19 cellular contexts compared by ENCODE assay signal in the genomic region with DNA sequence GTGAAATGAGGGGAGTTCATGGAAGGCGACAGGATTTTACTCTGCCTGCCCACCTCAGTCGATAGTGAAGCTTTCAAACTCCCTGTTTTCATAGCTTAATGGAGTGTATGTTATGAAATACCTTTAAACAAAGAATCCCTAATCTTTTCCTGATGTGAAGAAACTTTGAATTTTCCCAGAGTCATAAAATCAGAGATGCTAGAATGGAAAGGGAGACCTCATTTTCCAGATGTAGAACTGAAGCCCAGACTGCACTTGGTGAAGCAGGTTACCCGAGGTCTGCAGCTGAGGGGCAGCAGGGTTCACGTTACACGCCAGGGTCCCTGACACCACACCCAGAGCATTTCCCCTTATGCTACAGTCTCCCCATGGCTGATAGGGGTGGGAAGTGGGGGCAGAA. TPM values are rescaled to one million over a fixed set of nuclear protein-coding genes. Genes with fewer than 3 reads are reported as not detected.
A peak's percentile ranks its signal among the peaks of the same experiment; 100 is the strongest.
DNase-seq lines count a peak whose midpoint lies in the region; ATAC-seq, FAIRE-seq and TF ChIP-seq lines count a peak whose summit lies in the region.
"Had no signal": no experiment of that assay in that cellular context is flagged by ENCODE, and none has a peak within 500 bp of the region (broad histone marks: within the 10 kb centered on the region; RNA-seq: fewer than 3 reads in every experiment).

No MANE protein-coding gene starts in this region.

- FAIRE-seq in A549 (lab: Jason Lieb, UNC), result no peak
- FAIRE-seq: A204.1, GM12892 had no signal

- no peak overlapping the region for H3K4me3 Mint-ChIP-seq in GM23338
- no peak overlapping the region for H3K4me3 Mint-ChIP-seq in endodermal cell
- no peak overlapping the region for H3K4me3 Mint-ChIP-seq in osteocyte (ENCODE audit: unreplicated experiment)
- H3K4me3 Mint-ChIP-seq in T-helper 17 cell, result no peak overlapping the region
- H3K4me3 Mint-ChIP-seq: CD4-positive, CD25-positive, alpha-beta regulatory T cell had no signal

- H3K27me3 ChIP-seq in GM23338 (ENCODE audit: insufficient read depth), result no peaks in the 10 kb centered on the region
- H3K27me3 ChIP-seq in endodermal cell (ENCODE audit: control insufficient read depth, insufficient read depth, low read length, poor library complexity, severe bottlenecking), result no peaks in the 10 kb centered on the region

- POLR2A ChIA-PET in A549 (lab: Yijun Ruan, JAX), result interaction anchor here (0.9 to 1.7 kb wide), 3 partner anchors 17 to 70 kb away, joined by 3 to 5 read pairs (median 3); a partner anchor contains a TSS

- no peak overlapping the region for H3K27ac Mint-ChIP-seq in GM23338
- peak overlapping the region; percentile 67 for H3K27ac Mint-ChIP-seq in endodermal cell
- peak overlapping the region; percentile 44 for H3K27ac Mint-ChIP-seq in osteocyte (ENCODE audit: unreplicated experiment)
- no peak overlapping the region for H3K27ac Mint-ChIP-seq in T-helper 17 cell
- H3K27ac Mint-ChIP-seq: CD4-positive, CD25-positive, alpha-beta regulatory T cell had no signal

- no peaks in the 10 kb centered on the region for H3K36me3 Mint-ChIP-seq in GM23338 (ENCODE audit: low read depth)
- no peaks in the 10 kb centered on the region for H3K36me3 Mint-ChIP-seq in endodermal cell (ENCODE audit: low read depth)
- no peaks in the 10 kb centered on the region for H3K36me3 Mint-ChIP-seq in osteocyte (ENCODE audit: unreplicated experiment)
- H3K36me3 Mint-ChIP-seq in T-helper 17 cell (ENCODE audit: low read depth), result no peaks in the 10 kb centered on the region
- H3K36me3 Mint-ChIP-seq: CD4-positive, CD25-positive, alpha-beta regulatory T cell had no signal

- peaks cover 9% of the 10 kb centered on the region; the same call in 1 of the 2 replicates for H3F3A ChIP-seq in GM23338 (replicated peaks; ENCODE audit: low read depth)

- H3K4me1 ChIP-seq in A549 (peaks cover 71% of the 10 kb centered on the region), GM23338 (ENCODE audit: insufficient read depth) (peaks cover 58% of the 10 kb centered on the region), endodermal cell (ENCODE audit: control insufficient read depth, insufficient read depth, low read length) (peaks cover 2% of the 10 kb centered on the region)

- no peak overlapping the region for H3K4me2 ChIP-seq in A549
- peak overlapping the region; percentile 48; the same call in 1 of the 2 replicates for H3K4me2 ChIP-seq in GM23338
- H3K4me2 ChIP-seq: PC-9 had no signal

- no peak for TF ChIP-seq EP300 in A549 (IDR thresholded peaks at IDR 0.05)

- H3K27ac ChIP-seq in A549 (peak overlapping the region; percentile 28 to 93), GM23338 (ENCODE audit: low read depth) (no peak overlapping the region), endodermal cell (ENCODE audit: low read depth, low read length) (no peak overlapping the region)
- H3K27ac ChIP-seq: HL-60, PC-9 had no signal

- ATAC-seq in A549 (no peak), GM23338 (no peak), T-helper 17 cell (no peak), GM21390 (IDR thresholded peaks at IDR 0.05; ENCODE audit: unreplicated experiment) (no peak)
- ATAC-seq: HCT116 had no signal

- WGBS in A549 (ENCODE audit: missing lambda C conversion rate), result 74% methylated on average over 5 of the region's 5 CpGs
- 82 to 84% methylated on average over 2 to 5 of the region's 5 CpGs for WGBS in endodermal cell (ENCODE audit: insufficient coverage in 1 of 2, insufficient read length in 1 of 2), 2 experiments

- no peaks in the 10 kb centered on the region for H3K36me3 ChIP-seq in GM23338 (ENCODE audit: insufficient read depth)
- no peaks in the 10 kb centered on the region for H3K36me3 ChIP-seq in endodermal cell (ENCODE audit: control insufficient read depth, insufficient read depth, low read length)

- no peak for TF ChIP-seq POLR2A in A549 (IDR thresholded peaks at IDR 0.05; ENCODE audit: low read length)

- H3K4me1 Mint-ChIP-seq in GM23338, result peaks cover 40% of the 10 kb centered on the region
- peaks cover 44% of the 10 kb centered on the region for H3K4me1 Mint-ChIP-seq in endodermal cell
- H3K4me1 Mint-ChIP-seq in osteocyte (ENCODE audit: unreplicated experiment), result peaks cover 32% of the 10 kb centered on the region
- H3K4me1 Mint-ChIP-seq in T-helper 17 cell, result no peaks in the 10 kb centered on the region
- H3K4me1 Mint-ChIP-seq: CD4-positive, CD25-positive, alpha-beta regulatory T cell had no signal

- no peaks in the 10 kb centered on the region for H3K79me2 ChIP-seq in GM23338 (replicated peaks; ENCODE audit: insufficient read depth)

- H3K9me3 Mint-ChIP-seq in GM23338, result no peaks in the 10 kb centered on the region
- no peaks in the 10 kb centered on the region for H3K9me3 Mint-ChIP-seq in endodermal cell
- no peaks in the 10 kb centered on the region for H3K9me3 Mint-ChIP-seq in osteocyte (ENCODE audit: unreplicated experiment)
- H3K9me3 Mint-ChIP-seq: CD4-positive, CD25-positive, alpha-beta regulatory T cell had no signal

- TF ChIP-seq CTCF in A549 (IDR thresholded peaks at IDR 0.05) (no peak), GM23338 (conservative IDR thresholded peaks at IDR 0.05; ENCODE audit: low read depth in 2 of 2) (no peak), endodermal cell (conservative IDR thresholded peaks at IDR 0.05) (no peak), osteocyte (IDR thresholded peaks at IDR 0.05) (no peak)

- H4K20me1 ChIP-seq in GM23338 (replicated peaks; ENCODE audit: insufficient read depth), result no peaks in the 10 kb centered on the region

- no peaks in the 10 kb centered on the region for H3K9me2 ChIP-seq in GM23338 (ENCODE audit: insufficient read depth)

- DNase-seq in A549 (ENCODE audit: low read depth in 1 of 2, low spot score in 1 of 2) (no peak), GM23338 (ENCODE audit: low spot score) (no peak), endodermal cell (no peak), osteocyte (ENCODE audit: extremely low spot score, unreplicated experiment) (no peak), T-helper 17 cell (no peak), KG1 (lab: John Stamatoyannopoulos, UW) (no peak)
- no peak for DNase-seq in stimulated activated CD4-positive, alpha-beta T cell treated with anti-CD3 and anti-CD28 coated beads, Interleukin-2, amount 100 ng/mL, for 24 hours
- DNase-seq: AML-193; CD4-positive, CD25-positive, alpha-beta regulatory T cell; DMS53; MM.1S; NCI-H187 treated with DMSO at 0.1 percent for 48 hours; NCI-H446; PC-9 had no signal

- no peak overlapping the region for H3K4me3 ChIP-seq in A549
- H3K4me3 ChIP-seq in GM23338, result no peak overlapping the region
- H3K4me3 ChIP-seq in endodermal cell (ENCODE audit: low read length), result no peak overlapping the region
- H3K4me3 ChIP-seq: PC-9 had no signal

- peaks cover 1% of the 10 kb centered on the region for H3K27me3 Mint-ChIP-seq in GM23338 (ENCODE audit: insufficient read depth, low read depth, poor library complexity)
- H3K27me3 Mint-ChIP-seq in endodermal cell (ENCODE audit: insufficient read depth), result no peaks in the 10 kb centered on the region
- H3K27me3 Mint-ChIP-seq in osteocyte (ENCODE audit: unreplicated experiment), result no peaks in the 10 kb centered on the region
- peaks cover 27% of the 10 kb centered on the region for H3K27me3 Mint-ChIP-seq in T-helper 17 cell
- H3K27me3 Mint-ChIP-seq: CD4-positive, CD25-positive, alpha-beta regulatory T cell had no signal

- peak overlapping the region; percentile 47; the same call in 1 of the 2 replicates for H2AFZ ChIP-seq in GM23338
- H2AFZ ChIP-seq: PC-9 had no signal

- no peak overlapping the region for H3K9ac ChIP-seq in endodermal cell (ENCODE audit: extremely low read depth, low read length, poor library complexity, severe bottlenecking)

- TF ChIP-seq RAD21 in A549 (conservative IDR thresholded peaks at IDR 0.05 in 1 of 2, IDR thresholded peaks at IDR 0.05 in 1 of 2), result no peak

- CTCF ChIA-PET in A549 (lab: Yijun Ruan, JAX), result interaction anchor here (0.6 to 36.9 kb wide), 4 partner anchors 23 to 305 kb away, joined by 4 to 1136 read pairs (median 6); a partner anchor contains a TSS

- no peaks in the 10 kb centered on the region for H3K9me3 ChIP-seq in A549
- H3K9me3 ChIP-seq in endodermal cell (ENCODE audit: control insufficient read depth, low read length), result no peaks in the 10 kb centered on the region
- no peaks in the 10 kb centered on the region for H3K9me3 ChIP-seq in T-helper 17 cell (ENCODE audit: control insufficient read depth, low read length, poor library complexity, severe bottlenecking)

TF ChIP-seq in A549, 52 proteins besides CTCF, POLR2A, EP300 and RAD21 (continues in another document):
- TF ChIP-seq TP53 (CRISPR knock-in tag; IDR thresholded peaks at IDR 0.05) (no peak), RARB (CRISPR knock-in tag; IDR thresholded peaks at IDR 0.05) (no peak)

RNA-seq across cellular contexts. Expression of a gene that starts 34.7 kb away (rescaled TPM):
- polyA plus RNA-seq in A549 (2011; rRNA removed) (31.0 and 59.6 TPM in 2 replicates), A549 (2017; fragmentation: RNase III; extraction: RNeasy Plus Mini Kit Qiagen cat#74134 plus additional on column Dnase treatment) (56.5 to 69.8 TPM (median 56.7 TPM) in 3 replicates), GM23338 (2016; fragmentation: Nextera tagmentation; extraction: Ambion mirVana) (20.9 and 21.3 TPM in 2 replicates)
- 27.8 and 29.8 TPM in 2 replicates for polyA plus RNA-seq in A549 (2012; cell fraction: cytosol; rRNA removed)
- polyA plus RNA-seq in A549 (2012; cell fraction: nucleus; rRNA removed), result 16.7 and 18.5 TPM in 2 replicates
- polyA minus RNA-seq in A549 (2011; rRNA and poly(A)+ RNA removed), result 8.8 and 9.4 TPM in 2 replicates
- total RNA-seq in GM23338 (2014; rRNA removed; shearing (Covaris generic)), result 15.2 and 18.6 TPM in 2 replicates
- total RNA-seq in endodermal cell (10 to 100 TPM; 13.3 to 14.9 TPM), osteocyte (11.2 and 13.3 TPM in 2 replicates), T-helper 17 cell (10 to 100 TPM in 1 of 2 donors, 1 to 10 TPM in 1; 9.0 to 11.0 TPM)
- 8.6 TPM for polyA plus RNA-seq in endodermal cell (2013, experiment 1 of 2)
- polyA plus RNA-seq in endodermal cell (2013, experiment 2 of 2), result 10.1 TPM

RNA-seq across cellular contexts. Expression of a gene that starts 44.4 kb away (rescaled TPM):
- 777 and 894 TPM in 2 replicates for polyA plus RNA-seq in A549 (2011; rRNA removed)
- 824 and 915 TPM in 2 replicates for polyA plus RNA-seq in A549 (2012; cell fraction: cytosol; rRNA removed)
- polyA plus RNA-seq in A549 (2012; cell fraction: nucleus; rRNA removed), result 678 and 876 TPM in 2 replicates
- polyA plus RNA-seq in A549 (2017; fragmentation: RNase III; extraction: RNeasy Plus Mini Kit Qiagen cat#74134 plus additional on column Dnase treatment), result 954 to 1,229 TPM (median 1,043 TPM) in 3 replicates
- polyA minus RNA-seq in A549 (2011; rRNA and poly(A)+ RNA removed), result 537 and 670 TPM in 2 replicates
- 412 and 449 TPM in 2 replicates for total RNA-seq in GM23338 (2014; rRNA removed; shearing (Covaris generic))
- polyA plus RNA-seq in GM23338 (2016; fragmentation: Nextera tagmentation; extraction: Ambion mirVana), result 913 and 929 TPM in 2 replicates
- 100 to 1,000 TPM; 245 to 363 TPM for total RNA-seq in endodermal cell
- polyA plus RNA-seq in endodermal cell (2013, experiment 1 of 2), result 264 TPM
- 314 TPM for polyA plus RNA-seq in endodermal cell (2013, experiment 2 of 2)
- total RNA-seq in osteocyte, result 1,635 and 1,747 TPM in 2 replicates
- 10 to 100 TPM; 10.4 to 32.4 TPM for total RNA-seq in T-helper 17 cell

Comparison
In these comparisons a context has a peak if more than half of its experiments do, and no peak if none do; other contexts are left out.
1. H3K27ac ChIP-seq: peak in A549 (2 of 2); none in GM23338 (single experiment) and endodermal cell (single experiment).
2. H3K27ac Mint-ChIP-seq: peak in endodermal cell (single experiment) and osteocyte (single experiment); none in GM23338 (single experiment) and T-helper 17 cell (single experiment).
3. RNA of a gene that starts 44.4 kb away (total RNA-seq): 1,635 to 1,747 TPM in osteocyte, 412 to 449 TPM in GM23338 and 245 to 363 TPM in endodermal cell; 10.4 to 32.4 TPM in T-helper 17 cell; every median in the first group is over 4 times any median in the second.